In the genomic region with DNA sequence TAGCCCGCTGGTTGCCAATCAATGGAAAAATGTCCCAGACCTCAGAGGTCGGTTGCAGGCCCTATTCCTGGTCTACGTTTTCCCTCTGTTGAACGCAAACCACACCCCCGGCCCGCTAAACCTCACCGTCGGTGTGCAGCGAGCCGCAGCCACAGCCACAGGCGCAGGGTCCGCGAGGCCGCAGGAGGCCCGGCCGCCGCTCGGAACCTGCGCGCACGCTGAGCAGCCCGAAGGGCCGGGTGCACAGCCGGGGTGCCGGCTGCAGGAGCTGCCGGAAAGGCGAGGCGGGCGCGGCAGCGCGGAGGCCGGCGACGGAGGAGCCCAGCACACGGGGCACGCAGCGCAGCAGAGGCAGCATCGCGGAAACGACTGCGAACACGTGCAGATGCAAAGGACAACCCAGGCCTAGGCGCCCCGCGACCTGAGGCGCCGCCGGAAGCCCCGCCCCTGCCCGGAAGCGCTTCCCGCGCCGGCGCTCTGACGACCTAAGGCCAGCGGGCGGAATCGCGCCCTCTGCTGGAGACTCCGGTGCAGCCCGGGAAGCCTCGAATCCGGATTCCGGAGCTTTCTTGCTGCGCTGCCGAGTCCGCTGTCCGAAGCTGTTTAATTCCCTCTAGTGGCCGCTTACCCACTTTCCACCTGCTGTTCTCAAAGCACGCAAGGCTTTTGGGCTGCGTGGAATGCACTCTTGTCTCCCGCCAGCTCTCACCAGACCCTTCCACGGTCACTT, we compare ENCODE assay signal across 1 cellular context.
TF ChIP-seq lines count a peak whose summit lies in the region.

A gene with protein sequence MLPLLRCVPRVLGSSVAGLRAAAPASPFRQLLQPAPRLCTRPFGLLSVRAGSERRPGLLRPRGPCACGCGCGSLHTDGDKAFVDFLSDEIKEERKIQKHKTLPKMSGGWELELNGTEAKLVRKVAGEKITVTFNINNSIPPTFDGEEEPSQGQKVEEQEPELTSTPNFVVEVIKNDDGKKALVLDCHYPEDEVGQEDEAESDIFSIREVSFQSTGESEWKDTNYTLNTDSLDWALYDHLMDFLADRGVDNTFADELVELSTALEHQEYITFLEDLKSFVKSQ (minus strand): TSS at position 440 of the 730 bp plus-strand sequence. CDS start 82 bp downstream, at position 358.

TF ChIP-seq in HepG2, 621 proteins besides CTCF, POLR2A, EP300 and RAD21 (continued from another document and continues in another):
- TF ChIP-seq DR1 (CRISPR knock-in tag; IDR thresholded peaks at IDR 0.05) (peak; percentile 63; the same call in 1 of the 2 replicates), ZNF496 (CRISPR knock-in tag; IDR thresholded peaks at IDR 0.05; ENCODE audit: insufficient replicate concordance) (no peak), BHLHE40 (IDR thresholded peaks at IDR 0.05; ENCODE audit: low read length) (peak; percentile 75), CREB1 (IDR thresholded peaks at IDR 0.05) (no peak), CREB1 (CRISPR knock-in tag; IDR thresholded peaks at IDR 0.05) (no peak), SOX5 (CRISPR knock-in tag; IDR thresholded peaks at IDR 0.05; ENCODE audit: borderline replicate concordance) (peak; percentile 11; the same call in 1 of the 2 replicates), ZNF530 (CRISPR knock-in tag; IDR thresholded peaks at IDR 0.05; ENCODE audit: low read depth) (no peak), ZNF564 (CRISPR knock-in tag; IDR thresholded peaks at IDR 0.05) (peak; percentile 86), ARNT (IDR thresholded peaks at IDR 0.05) (no peak), TBX2 (CRISPR knock-in tag; IDR thresholded peaks at IDR 0.05; ENCODE audit: borderline replicate concordance) (peak; percentile 70; the same call in 1 of the 2 replicates), MEIS1 (CRISPR knock-in tag; IDR thresholded peaks at IDR 0.05; ENCODE audit: borderline replicate concordance) (no peak), CAMTA2 (CRISPR knock-in tag; IDR thresholded peaks at IDR 0.05; ENCODE audit: borderline replicate concordance) (peak; percentile 62; the same call in 1 of the 2 replicates), SETDB1 (CRISPR knock-in tag; IDR thresholded peaks at IDR 0.05; ENCODE audit: borderline replicate concordance) (no peak), MED8 (CRISPR knock-in tag; IDR thresholded peaks at IDR 0.05; ENCODE audit: insufficient replicate concordance) (peak; percentile 32), ATM (IDR thresholded peaks at IDR 0.05; ENCODE audit: borderline replicate concordance) (no peak), CBFB (CRISPR knock-in tag; IDR thresholded peaks at IDR 0.05) (peak; percentile 48; the same call in 1 of the 2 replicates), TCF12 (IDR thresholded peaks at IDR 0.05) (no peak), TCF12 (CRISPR knock-in tag; IDR thresholded peaks at IDR 0.05) (peak; percentile 91), HDAC6 (IDR thresholded peaks at IDR 0.05; ENCODE audit: low read depth, low read length) (no peak), DNMT3B (CRISPR knock-in tag; conservative IDR thresholded peaks at IDR 0.05) (no peak), SATB2 (CRISPR knock-in tag; IDR thresholded peaks at IDR 0.05) (peak; percentile 89), ZNF878 (CRISPR knock-in tag; IDR thresholded peaks at IDR 0.05) (no peak; the same call in 1 of the 2 replicates), NRL (CRISPR knock-in tag; IDR thresholded peaks at IDR 0.05; ENCODE audit: borderline replicate concordance) (peak; percentile 79; the same call in 1 of the 2 replicates), CHD4 (IDR thresholded peaks at IDR 0.05; ENCODE audit: borderline replicate concordance, low read length) (no peak), PHF20 (CRISPR knock-in tag; IDR thresholded peaks at IDR 0.05) (peak; percentile 88), NFE2 (CRISPR knock-in tag; IDR thresholded peaks at IDR 0.05) (no peak), REXO4 (CRISPR knock-in tag; IDR thresholded peaks at IDR 0.05; ENCODE audit: borderline replicate concordance) (0 out of 2 replicates have a peak, but pooled peaks have one; percentile 60), ZNF616 (CRISPR knock-in tag; IDR thresholded peaks at IDR 0.05; ENCODE audit: low read depth) (peak; percentile 72; the same call in 1 of the 2 replicates), ZBTB7A (CRISPR knock-in tag; IDR thresholded peaks at IDR 0.05) (no peak), ZNF615 (CRISPR knock-in tag; IDR thresholded peaks at IDR 0.05; ENCODE audit: borderline replicate concordance) (0 out of 2 replicates have a peak, but pooled peaks have one; percentile 77), JUNB (CRISPR knock-in tag; IDR thresholded peaks at IDR 0.05; ENCODE audit: borderline replicate concordance) (peak; percentile 79), MYNN (CRISPR knock-in tag; IDR thresholded peaks at IDR 0.05; ENCODE audit: low read depth) (no peak), KDM1A (CRISPR knock-in tag; IDR thresholded peaks at IDR 0.05) (no peak), AGO2 (optimal IDR thresholded peaks at IDR 0.05; ENCODE audit: low read depth, low read length) (peak; percentile 94), PHF8 (CRISPR knock-in tag; IDR thresholded peaks at IDR 0.05) (peak; percentile 92), ZKSCAN1 (IDR thresholded peaks at IDR 0.05; ENCODE audit: low read length) (no peak), ZNF329 (CRISPR knock-in tag; IDR thresholded peaks at IDR 0.05; ENCODE audit: low read depth) (no peak; the same call in 1 of the 2 replicates), ATF1 (CRISPR knock-in tag; IDR thresholded peaks at IDR 0.05) (no peak), WIZ (CRISPR knock-in tag; IDR thresholded peaks at IDR 0.05) (peak; percentile 77; the same call in 1 of the 2 replicates), ZNF24 (IDR thresholded peaks at IDR 0.05) (0 out of 2 replicates have a peak, but pooled peaks have one; percentile 3), ZFYVE20 (CRISPR knock-in tag; IDR thresholded peaks at IDR 0.05; ENCODE audit: borderline replicate concordance, low read depth) (0 out of 2 replicates have a peak, but pooled peaks have one; percentile 70), ZNF792 (CRISPR knock-in tag; IDR thresholded peaks at IDR 0.05) (peak; percentile 43; the same call in 1 of the 2 replicates), ZNF788 (CRISPR knock-in tag; IDR thresholded peaks at IDR 0.05; ENCODE audit: borderline replicate concordance) (peak; percentile 42; the same call in 1 of the 2 replicates), SAFB2 (CRISPR knock-in tag; IDR thresholded peaks at IDR 0.05; ENCODE audit: borderline replicate concordance, low read depth) (peak; percentile 39; the same call in 1 of the 2 replicates), U2AF1 (optimal IDR thresholded peaks at IDR 0.05; ENCODE audit: low read depth, low read length) (peak; percentile 51), FOXP1 (IDR thresholded peaks at IDR 0.05) (no peak), FOXP1 (CRISPR knock-in tag; IDR thresholded peaks at IDR 0.05) (no peak), ATAD3A (CRISPR knock-in tag; IDR thresholded peaks at IDR 0.05) (no peak), NR3C1 (CRISPR knock-in tag; IDR thresholded peaks at IDR 0.05) (no peak)
- TF ChIP-seq, protein P1, sequence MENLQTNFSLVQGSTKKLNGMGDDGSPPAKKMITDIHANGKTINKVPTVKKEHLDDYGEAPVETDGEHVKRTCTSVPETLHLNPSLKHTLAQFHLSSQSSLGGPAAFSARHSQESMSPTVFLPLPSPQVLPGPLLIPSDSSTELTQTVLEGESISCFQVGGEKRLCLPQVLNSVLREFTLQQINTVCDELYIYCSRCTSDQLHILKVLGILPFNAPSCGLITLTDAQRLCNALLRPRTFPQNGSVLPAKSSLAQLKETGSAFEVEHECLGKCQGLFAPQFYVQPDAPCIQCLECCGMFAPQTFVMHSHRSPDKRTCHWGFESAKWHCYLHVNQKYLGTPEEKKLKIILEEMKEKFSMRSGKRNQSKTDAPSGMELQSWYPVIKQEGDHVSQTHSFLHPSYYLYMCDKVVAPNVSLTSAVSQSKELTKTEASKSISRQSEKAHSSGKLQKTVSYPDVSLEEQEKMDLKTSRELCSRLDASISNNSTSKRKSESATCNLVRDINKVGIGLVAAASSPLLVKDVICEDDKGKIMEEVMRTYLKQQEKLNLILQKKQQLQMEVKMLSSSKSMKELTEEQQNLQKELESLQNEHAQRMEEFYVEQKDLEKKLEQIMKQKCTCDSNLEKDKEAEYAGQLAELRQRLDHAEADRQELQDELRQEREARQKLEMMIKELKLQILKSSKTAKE (CRISPR knock-in tag; IDR thresholded peaks at IDR 0.05; ENCODE audit: borderline replicate concordance) = peak; percentile 51; the same call in 1 of the 2 replicates
- TF ChIP-seq, protein P2, sequence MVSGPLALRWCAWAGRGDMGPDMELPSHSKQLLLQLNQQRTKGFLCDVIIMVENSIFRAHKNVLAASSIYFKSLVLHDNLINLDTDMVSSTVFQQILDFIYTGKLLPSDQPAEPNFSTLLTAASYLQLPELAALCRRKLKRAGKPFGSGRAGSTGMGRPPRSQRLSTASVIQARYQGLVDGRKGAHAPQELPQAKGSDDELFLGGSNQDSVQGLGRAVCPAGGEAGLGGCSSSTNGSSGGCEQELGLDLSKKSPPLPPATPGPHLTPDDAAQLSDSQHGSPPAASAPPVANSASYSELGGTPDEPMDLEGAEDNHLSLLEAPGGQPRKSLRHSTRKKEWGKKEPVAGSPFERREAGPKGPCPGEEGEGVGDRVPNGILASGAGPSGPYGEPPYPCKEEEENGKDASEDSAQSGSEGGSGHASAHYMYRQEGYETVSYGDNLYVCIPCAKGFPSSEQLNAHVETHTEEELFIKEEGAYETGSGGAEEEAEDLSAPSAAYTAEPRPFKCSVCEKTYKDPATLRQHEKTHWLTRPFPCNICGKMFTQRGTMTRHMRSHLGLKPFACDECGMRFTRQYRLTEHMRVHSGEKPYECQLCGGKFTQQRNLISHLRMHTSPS (CRISPR knock-in tag; IDR thresholded peaks at IDR 0.05; ENCODE audit: low read depth) = no peak
- TF ChIP-seq, protein P3, sequence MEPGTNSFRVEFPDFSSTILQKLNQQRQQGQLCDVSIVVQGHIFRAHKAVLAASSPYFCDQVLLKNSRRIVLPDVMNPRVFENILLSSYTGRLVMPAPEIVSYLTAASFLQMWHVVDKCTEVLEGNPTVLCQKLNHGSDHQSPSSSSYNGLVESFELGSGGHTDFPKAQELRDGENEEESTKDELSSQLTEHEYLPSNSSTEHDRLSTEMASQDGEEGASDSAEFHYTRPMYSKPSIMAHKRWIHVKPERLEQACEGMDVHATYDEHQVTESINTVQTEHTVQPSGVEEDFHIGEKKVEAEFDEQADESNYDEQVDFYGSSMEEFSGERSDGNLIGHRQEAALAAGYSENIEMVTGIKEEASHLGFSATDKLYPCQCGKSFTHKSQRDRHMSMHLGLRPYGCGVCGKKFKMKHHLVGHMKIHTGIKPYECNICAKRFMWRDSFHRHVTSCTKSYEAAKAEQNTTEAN (CRISPR knock-in tag; conservative IDR thresholded peaks at IDR 0.05) = peak; percentile 77
- TF ChIP-seq, protein P4, sequence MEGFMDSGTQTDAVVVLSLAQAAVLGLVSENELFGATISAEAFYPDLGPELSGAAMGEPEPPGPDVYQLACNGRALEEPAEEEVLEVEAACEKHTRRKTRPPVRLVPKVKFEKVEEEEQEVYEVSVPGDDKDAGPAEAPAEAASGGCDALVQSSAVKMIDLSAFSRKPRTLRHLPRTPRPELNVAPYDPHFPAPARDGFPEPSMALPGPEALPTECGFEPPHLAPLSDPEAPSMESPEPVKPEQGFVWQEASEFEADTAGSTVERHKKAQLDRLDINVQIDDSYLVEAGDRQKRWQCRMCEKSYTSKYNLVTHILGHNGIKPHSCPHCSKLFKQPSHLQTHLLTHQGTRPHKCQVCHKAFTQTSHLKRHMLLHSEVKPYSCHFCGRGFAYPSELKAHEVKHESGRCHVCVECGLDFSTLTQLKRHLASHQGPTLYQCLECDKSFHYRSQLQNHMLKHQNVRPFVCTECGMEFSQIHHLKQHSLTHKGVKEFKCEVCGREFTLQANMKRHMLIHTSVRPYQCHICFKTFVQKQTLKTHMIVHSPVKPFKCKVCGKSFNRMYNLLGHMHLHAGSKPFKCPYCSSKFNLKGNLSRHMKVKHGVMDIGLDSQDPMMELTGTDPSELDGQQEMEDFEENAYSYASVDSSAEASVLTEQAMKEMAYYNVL (CRISPR knock-in tag; IDR thresholded peaks at IDR 0.05; ENCODE audit: borderline replicate concordance) = peak; percentile 63; the same call in 1 of the 2 replicates
- TF ChIP-seq, protein P5, sequence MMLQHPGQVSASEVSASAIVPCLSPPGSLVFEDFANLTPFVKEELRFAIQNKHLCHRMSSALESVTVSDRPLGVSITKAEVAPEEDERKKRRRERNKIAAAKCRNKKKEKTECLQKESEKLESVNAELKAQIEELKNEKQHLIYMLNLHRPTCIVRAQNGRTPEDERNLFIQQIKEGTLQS (CRISPR knock-in tag; IDR thresholded peaks at IDR 0.05) = no peak
- TF ChIP-seq, protein P6, sequence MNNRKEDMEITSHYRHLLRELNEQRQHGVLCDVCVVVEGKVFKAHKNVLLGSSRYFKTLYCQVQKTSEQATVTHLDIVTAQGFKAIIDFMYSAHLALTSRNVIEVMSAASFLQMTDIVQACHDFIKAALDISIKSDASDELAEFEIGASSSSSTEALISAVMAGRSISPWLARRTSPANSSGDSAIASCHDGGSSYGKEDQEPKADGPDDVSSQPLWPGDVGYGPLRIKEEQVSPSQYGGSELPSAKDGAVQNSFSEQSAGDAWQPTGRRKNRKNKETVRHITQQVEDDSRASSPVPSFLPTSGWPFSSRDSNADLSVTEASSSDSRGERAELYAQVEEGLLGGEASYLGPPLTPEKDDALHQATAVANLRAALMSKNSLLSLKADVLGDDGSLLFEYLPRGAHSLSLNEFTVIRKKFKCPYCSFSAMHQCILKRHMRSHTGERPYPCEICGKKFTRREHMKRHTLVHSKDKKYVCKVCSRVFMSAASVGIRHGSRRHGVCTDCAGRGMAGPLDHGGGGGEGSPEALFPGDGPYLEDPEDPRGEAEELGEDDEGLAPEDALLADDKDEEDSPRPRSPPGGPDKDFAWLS (CRISPR knock-in tag; IDR thresholded peaks at IDR 0.05; ENCODE audit: borderline replicate concordance) = no peak
